ENCODE assay signal across 8 cellular contexts in genomic region chr1:15410223-15410883, GRCh38. TPM values are rescaled to one million over a fixed set of nuclear protein-coding genes. Genes with fewer than 3 reads are reported as not detected.
DNase-seq lines count a peak whose midpoint lies in the region; ATAC-seq and TF ChIP-seq lines count a peak whose summit lies in the region.

No MANE protein-coding gene starts in this region.

- no TSS peak for BruUV-seq in MCF 10A (replicated peaks; lab: Mats Ljungman, UMichigan)

- H3K9ac ChIP-seq in HUES64 (ENCODE audit: low read depth, low read length) (peak overlapping the region; percentile 44; the same call in 1 of the 2 replicates), mucosa of rectum (ENCODE audit: low read depth in 1 of 2, low read length in 2 of 2) (peak overlapping the region; percentile 89 to 92)

- no peaks in the 10 kb centered on the region for H3K9me3 Mint-ChIP-seq in CD8-positive, alpha-beta T cell
- no peaks in the 10 kb centered on the region for H3K9me3 Mint-ChIP-seq in MCF 10A (ENCODE audit: unreplicated experiment)

- POLR2A ChIA-PET in CD8-positive, alpha-beta T cell (lab: Charles Lee), result interaction anchor here (0.6 to 1.1 kb wide), 2 partner anchors 10 to 101 kb away, joined by 3 to 6 read pairs; no protein-coding TSS in a partner anchor
- POLR2A ChIA-PET in MCF 10A (lab: Yijun Ruan, JAX), result interaction anchor here (1.0 to 4.9 kb wide), 6 partner anchors 11 to 76 kb away, joined by 3 to 52 read pairs (median 4); no protein-coding TSS in a partner anchor

- ATAC-seq in CD8-positive, alpha-beta T cell, result no peak

- DNase-seq in CD8-positive, alpha-beta T cell, result no peak
- DNase-seq in MCF 10A (ENCODE audit: unreplicated experiment), result no peak
- no peak for DNase-seq in NCI-H510A treated with DMSO at 0.1 percent for 48 hours (lab: John Stamatoyannopoulos, UW)
- DNase-seq in dedifferentiated amniotic fluid mesenchymal stem cell (ENCODE audit: extremely low spot score), result no peak
- DNase-seq in GM13977 (ENCODE audit: low spot score), result no peak
- no peak for DNase-seq in NCI-H748 treated with DMSO at 0.1 percent for 48 hours (lab: John Stamatoyannopoulos, UW)

- no peaks in the 10 kb centered on the region for H3K9me3 ChIP-seq in CD8-positive, alpha-beta T cell (ENCODE audit: low read length)
- H3K9me3 ChIP-seq in HUES64 (ENCODE audit: insufficient read depth, low read depth, low read length), result no peaks in the 10 kb centered on the region
- H3K9me3 ChIP-seq in mucosa of rectum (ENCODE audit: control insufficient read depth in 2 of 2, low read length in 2 of 2), result no peaks in the 10 kb centered on the region

- H3K4me1 ChIP-seq in CD8-positive, alpha-beta T cell (ENCODE audit: insufficient read depth, low read length), result peaks cover 51% of the 10 kb centered on the region
- H3K4me1 ChIP-seq in HUES64 (ENCODE audit: insufficient read depth, low read length) (peaks cover 11% of the 10 kb centered on the region), mucosa of rectum (ENCODE audit: control insufficient read depth in 2 of 2, insufficient read depth in 2 of 2, low read length in 2 of 2) (peaks cover 42 to 45% of the 10 kb centered on the region in 2 donors)

- peak overlapping the region; percentile 74 for H3K27ac ChIP-seq in CD8-positive, alpha-beta T cell (ENCODE audit: low read depth, low read length)
- H3K27ac ChIP-seq in HUES64 (ENCODE audit: low read depth, low read length) (no peak overlapping the region), mucosa of rectum (ENCODE audit: low read depth in 2 of 2, low read length in 2 of 2) (peak overlapping the region; percentile 91 to 93)

- H3K36me3 ChIP-seq in CD8-positive, alpha-beta T cell (ENCODE audit: insufficient read depth, low read length), result peaks cover 5% of the 10 kb centered on the region
- H3K36me3 ChIP-seq in HUES64 (ENCODE audit: insufficient read depth, low read length) (no peaks in the 10 kb centered on the region), mucosa of rectum (ENCODE audit: control insufficient read depth in 2 of 2, insufficient read depth in 2 of 2, low read length in 2 of 2) (peaks cover 4 to 10% of the 10 kb centered on the region in 2 donors)

- in situ Hi-C loops in GM13977 (cut with MboI; ENCODE audit: low pct_unique_long_range_greater_than_20kb, low sequenced_read_pairs, unreplicated experiment), result loop anchor here (25.0 kb wide), 1 partner anchor 273 kb away; no protein-coding TSS in a partner anchor

- peaks cover 17% of the 10 kb centered on the region for H3K36me3 Mint-ChIP-seq in CD8-positive, alpha-beta T cell
- no peaks in the 10 kb centered on the region for H3K36me3 Mint-ChIP-seq in MCF 10A (ENCODE audit: insufficient read depth, unreplicated experiment)

- intact Hi-C loops in CD8-positive, alpha-beta T cell (cut with DNase I, micrococcal nuclease), result no loop called here
- intact Hi-C loops in MCF 10A (cut with micrococcal nuclease), result no loop called here

- peak overlapping the region; percentile 79 for H3K4me3 ChIP-seq in CD8-positive, alpha-beta T cell (ENCODE audit: low read depth, low read length)
- H3K4me3 ChIP-seq in HUES64 (ENCODE audit: low read length) (peak overlapping the region; percentile 77), mucosa of rectum (ENCODE audit: low read length in 2 of 2) (peak overlapping the region; percentile 83 to 94)

- peak overlapping the region; percentile 92 for H3K4me3 Mint-ChIP-seq in CD8-positive, alpha-beta T cell
- peak overlapping the region; percentile 88 for H3K4me3 Mint-ChIP-seq in MCF 10A (ENCODE audit: unreplicated experiment)

- TF ChIP-seq CTCF in CD8-positive, alpha-beta T cell (IDR thresholded peaks at IDR 0.05), result no peak
- TF ChIP-seq CTCF in MCF 10A (IDR thresholded peaks at IDR 0.05; ENCODE audit: unreplicated experiment), result no peak
- TF ChIP-seq CTCF in GM13977 (IDR thresholded peaks at IDR 0.05; ENCODE audit: extremely low read depth, insufficient read depth, missing control alignments), result no peak

- no peaks in the 10 kb centered on the region for H3K27me3 ChIP-seq in CD8-positive, alpha-beta T cell (ENCODE audit: insufficient read depth, low read length)
- H3K27me3 ChIP-seq in HUES64 (ENCODE audit: insufficient read depth, low read length), result peaks cover 36% of the 10 kb centered on the region
- H3K27me3 ChIP-seq in mucosa of rectum (ENCODE audit: control insufficient read depth in 2 of 2, insufficient read depth in 2 of 2, low read length in 2 of 2), result no peaks in the 10 kb centered on the region

- 4% methylated on average over 53 of the region's 53 CpGs for WGBS in HUES64

- H3K27me3 Mint-ChIP-seq in CD8-positive, alpha-beta T cell (ENCODE audit: low read depth), result no peaks in the 10 kb centered on the region
- H3K27me3 Mint-ChIP-seq in MCF 10A (ENCODE audit: insufficient read depth, unreplicated experiment), result no peaks in the 10 kb centered on the region

- H3K4me1 Mint-ChIP-seq in CD8-positive, alpha-beta T cell (ENCODE audit: low read depth), result peaks cover 55% of the 10 kb centered on the region
- peaks cover 35% of the 10 kb centered on the region for H3K4me1 Mint-ChIP-seq in MCF 10A (ENCODE audit: insufficient read depth, unreplicated experiment)

- CTCF ChIA-PET in CD8-positive, alpha-beta T cell (lab: Charles Lee), result interaction anchor here (1.7 kb wide), 1 partner anchor 86 kb away, joined by 6 read pairs; no protein-coding TSS in a partner anchor
- CTCF ChIA-PET in MCF 10A (lab: Yijun Ruan, JAX), result interaction anchor here (1.0 to 1.3 kb wide), 3 partner anchors 13 to 87 kb away, joined by 3 to 5 read pairs (median 4); no protein-coding TSS in a partner anchor

- peak overlapping the region; percentile 88 for H3K27ac Mint-ChIP-seq in CD8-positive, alpha-beta T cell
- peak overlapping the region; percentile 96 for H3K27ac Mint-ChIP-seq in MCF 10A (ENCODE audit: low read depth, unreplicated experiment)

RNA-seq across cellular contexts. Expression of gene EFHD2, which starts 0.7 kb away (rescaled TPM):
- total RNA-seq in CD8-positive, alpha-beta T cell, result 10 to 100 TPM; 81.2 to 87.9 TPM
- 15.1 TPM for polyA plus RNA-seq in HUES64 (2013, experiment 1 of 2)
- 15.3 TPM for polyA plus RNA-seq in HUES64 (2013, experiment 2 of 2)
- total RNA-seq in MCF 10A (2022), result 45.1 and 48.5 TPM in 2 replicates

RNA-seq across cellular contexts. Expression of gene CTRC, which starts 27.9 kb away (rescaled TPM):
- 1 to 10 TPM in 1 of 2 experiments, under 1 TPM in 1; 0.83 to 1.9 TPM for total RNA-seq in CD8-positive, alpha-beta T cell
- polyA plus RNA-seq in HUES64 (2013, experiment 1 of 2), result not detected
- not detected for polyA plus RNA-seq in HUES64 (2013, experiment 2 of 2)
- total RNA-seq in MCF 10A (2022), result not detected in 2 replicates

RNA-seq across cellular contexts. Expression of gene CELA2A, which starts 46.2 kb away (rescaled TPM):
- not detected for total RNA-seq in CD8-positive, alpha-beta T cell
- not detected for polyA plus RNA-seq in HUES64 (2013, experiment 1 of 2)
- polyA plus RNA-seq in HUES64 (2013, experiment 2 of 2), result not detected
- not detected in 2 replicates for total RNA-seq in MCF 10A (2022)
